In the genomic region with DNA sequence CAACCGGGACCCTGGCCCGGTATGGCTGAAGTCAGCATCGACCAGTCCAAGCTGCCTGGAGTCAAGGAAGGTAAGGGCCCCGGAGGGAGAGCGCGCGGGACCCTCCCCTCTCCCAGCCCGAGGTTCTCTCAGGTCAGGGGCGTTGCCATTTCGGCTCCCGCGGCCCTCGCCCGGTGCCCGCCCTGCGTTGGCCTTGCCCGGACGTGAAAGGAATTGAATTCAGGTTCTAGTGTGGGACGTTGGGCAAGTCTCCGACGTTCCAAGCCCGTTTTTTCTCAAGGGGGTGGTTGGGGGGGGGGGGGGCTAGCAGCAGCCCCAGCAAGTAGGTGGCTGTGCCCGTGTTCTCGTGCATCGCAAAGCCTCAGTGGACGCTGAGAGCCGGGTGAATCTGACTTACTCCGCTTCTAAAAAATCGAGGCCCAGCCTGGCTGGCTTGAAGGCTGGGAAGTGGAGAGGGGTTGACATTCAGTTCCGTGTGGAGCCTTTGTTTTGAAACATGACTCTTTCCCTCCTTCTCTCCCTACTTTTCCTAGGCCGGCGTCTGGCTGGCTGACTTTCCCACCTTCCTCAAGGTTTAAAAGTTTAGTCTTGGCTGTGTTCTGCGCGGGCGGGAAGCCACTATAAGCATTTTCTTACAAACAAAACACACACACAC, we compare ENCODE assay signal across 9 cellular contexts. TPM values are rescaled to one million over a fixed set of nuclear protein-coding genes. Genes with fewer than 3 reads are reported as not detected.
DNase-seq lines count a peak whose midpoint lies in the region; ATAC-seq, FAIRE-seq and TF ChIP-seq lines count a peak whose summit lies in the region.
"Had no signal": no experiment of that assay in that cellular context is flagged by ENCODE, and none has a peak within 500 bp of the region (broad histone marks: within the 10 kb centered on the region; RNA-seq: fewer than 3 reads in every experiment).

No MANE protein-coding gene starts in this region.

- H3K4me1 ChIP-seq in cardiac muscle cell (ENCODE audit: low read depth) (peaks cover 18% of the 10 kb centered on the region), pancreas (peaks cover 9 to 24% (median 13%) of the 10 kb centered on the region in 3 donors)

- peak overlapping the region; percentile 42 for H3K27ac Mint-ChIP-seq in activated naive CD8-positive, alpha-beta T cell treated with anti-CD3 and anti-CD28 coated beads for 36 hours

- no peak for FAIRE-seq in pancreas (lab: Jason Lieb, UNC)

- H3K9me3 ChIP-seq in cardiac muscle cell (ENCODE audit: low read depth), result no peaks in the 10 kb centered on the region
- H3K9me3 ChIP-seq in pancreas, result no peaks in the 10 kb centered on the region

- peak overlapping the region; percentile 94 for H3K27ac ChIP-seq in cardiac muscle cell
- H3K27ac ChIP-seq in pancreas, result peak overlapping the region; percentile 79 to 96 (median 90)

- H3K36me3 Mint-ChIP-seq in activated naive CD8-positive, alpha-beta T cell treated with anti-CD3 and anti-CD28 coated beads for 36 hours, result no peaks in the 10 kb centered on the region

- intact Hi-C loops in pancreas (cut with DNase I), result no loop called here

- peaks cover 56% of the 10 kb centered on the region for H3K27me3 Mint-ChIP-seq in activated naive CD8-positive, alpha-beta T cell treated with anti-CD3 and anti-CD28 coated beads for 36 hours

- WGBS in pancreas, 2 donors, result 1 to 2% methylated on average over 23 to 35 of the region's 35 CpGs

- H3K36me3 ChIP-seq in cardiac muscle cell (no peaks in the 10 kb centered on the region), pancreas (no peaks in the 10 kb centered on the region)

- peak overlapping the region; percentile 89 for H3K4me3 ChIP-seq in cardiac muscle cell
- H3K4me3 ChIP-seq in pancreas, result peak overlapping the region; percentile 76 to 96 (median 80)

- TF ChIP-seq CTCF in cardiac muscle cell (IDR thresholded peaks at IDR 0.05; ENCODE audit: low read depth, low read length) (no peak), pancreas (IDR thresholded peaks at IDR 0.05) (no peak)

- ATAC-seq in GM18508 (IDR thresholded peaks at IDR 0.05; ENCODE audit: insufficient read depth, unreplicated experiment) (peak; percentile 12), HG02938 (IDR thresholded peaks at IDR 0.05; ENCODE audit: unreplicated experiment) (peak; percentile 27), pancreas (peak; percentile 61 to 74 (median 69))

- H3K9me3 Mint-ChIP-seq in activated naive CD8-positive, alpha-beta T cell treated with anti-CD3 and anti-CD28 coated beads for 36 hours, result no peaks in the 10 kb centered on the region

- DNase-seq in Ammon's horn (ENCODE audit: low spot score) (peak; percentile 28), NCI-H2171 (lab: John Stamatoyannopoulos, UW) (peak; percentile 21), cardiac muscle cell (ENCODE audit: low read depth in 1 of 2, low spot score in 1 of 2) (peak; percentile 64 to 75), pancreas (peak; percentile 42 to 83 (median 56)), mesenteric fat pad (ENCODE audit: low spot score) (no peak)
- no peak for DNase-seq in activated naive CD8-positive, alpha-beta T cell treated with anti-CD3 and anti-CD28 coated beads for 36 hours

- H3K27me3 ChIP-seq in cardiac muscle cell (no peaks in the 10 kb centered on the region), pancreas (no peaks in the 10 kb centered on the region)

- H3K4me1 Mint-ChIP-seq in activated naive CD8-positive, alpha-beta T cell treated with anti-CD3 and anti-CD28 coated beads for 36 hours, result peaks cover 7% of the 10 kb centered on the region

- H3K4me3 Mint-ChIP-seq in activated naive CD8-positive, alpha-beta T cell treated with anti-CD3 and anti-CD28 coated beads for 36 hours, result peak overlapping the region; percentile 67

RNA-seq across cellular contexts. Expression of gene UTS2B, which starts 0.5 kb away (rescaled TPM):
- not detected for total RNA-seq in activated naive CD8-positive, alpha-beta T cell treated with anti-CD3 and anti-CD28 coated beads for 36 hours
- total RNA-seq in cardiac muscle cell (0.32 TPM in 1 of 2 replicates, not detected in the other), pancreas (under 1 TPM in 4 of 6 donors, not detected in 2; 0.25 to 0.35 (median 0.27) TPM), mesenteric fat pad (1.1 TPM)
- polyA plus RNA-seq in cardiac muscle cell (0.81 and 1.9 TPM in 2 replicates), pancreas (under 1 TPM in 1 of 2 donors, not detected in 1; 0.09 TPM)
- total RNA-seq: T-helper 1 cell treated with Interleukin-12 subunit alpha and Interleukin-12 subunit beta and Interleukin-4 antibody, amounts not matched to agents 30 ng/mL and 1 ng/mL, for 36 hours had no signal

RNA-seq across cellular contexts. Expression of gene CCDC50, which starts 0.6 kb away (rescaled TPM):
- 1 to 10 TPM; 4.7 to 4.9 TPM for total RNA-seq in activated naive CD8-positive, alpha-beta T cell treated with anti-CD3 and anti-CD28 coated beads for 36 hours
- 68.6 and 82.3 TPM in 2 replicates for total RNA-seq in cardiac muscle cell
- polyA plus RNA-seq in cardiac muscle cell, result 25.3 and 34.1 TPM in 2 replicates
- total RNA-seq in pancreas, result 10 to 100 TPM; 24.5 to 44.4 (median 28.5) TPM
- 10 to 100 TPM; 30.8 to 36.0 TPM for polyA plus RNA-seq in pancreas
- total RNA-seq in mesenteric fat pad, result 120 TPM

Comparison
In these comparisons a context has a peak if more than half of its experiments do, and no peak if none do; other contexts are left out.
1. DNase-seq: peak in Ammon's horn (single experiment), NCI-H2171 (single experiment), cardiac muscle cell (2 of 2) and pancreas (6 of 6); none in activated naive CD8-positive, alpha-beta T cell treated with anti-CD3 and anti-CD28 coated beads for 36 hours (single experiment) and mesenteric fat pad (single experiment).
2. ATAC-seq: peak in every context shown above with its lines; median percentile 69 in pancreas; 27 in HG02938; 12 in GM18508.
3. RNA of gene CCDC50, which starts 0.6 kb away (total RNA-seq): 120 TPM in mesenteric fat pad (single experiment), 68.6 to 82.3 TPM in cardiac muscle cell and 24.5 to 44.4 TPM in pancreas; 4.7 to 4.9 TPM in activated naive CD8-positive, alpha-beta T cell treated with anti-CD3 and anti-CD28 coated beads for 36 hours; every median in the first group is over 4 times any median in the second.